25 cellular contexts compared by ENCODE assay signal in genomic region chr9:1535051-1535450, GRCh38.
A peak's percentile ranks its signal among the peaks of the same experiment; 100 is the strongest.
DNase-seq lines count a peak whose midpoint lies in the region; ATAC-seq and TF ChIP-seq lines count a peak whose summit lies in the region.
"Had no signal": no experiment of that assay in that cellular context is flagged by ENCODE, and none has a peak within 500 bp of the region (broad histone marks: within the 10 kb centered on the region; RNA-seq: fewer than 3 reads in every experiment).

No MANE protein-coding gene starts in this region.

- no peaks in the 10 kb centered on the region for H3K9me3 ChIP-seq in MM.1S (replicated peaks; ENCODE audit: insufficient read depth, low read length)
- H3K9me3 ChIP-seq: psoas muscle, thyroid gland had no signal

- H3K4me1 ChIP-seq in MM.1S (ENCODE audit: low read length): 0 out of 2 replicates have a peak, but pooled peaks cover 3% of the 10 kb centered on the region
- H3K4me1 ChIP-seq: psoas muscle, thyroid gland had no signal

- no peak overlapping the region for H2AFZ ChIP-seq in MM.1S (ENCODE audit: low read length)
- H2AFZ ChIP-seq: PC-9 had no signal

- peak; percentile 45 for ATAC-seq in GM18868 (IDR thresholded peaks at IDR 0.05; ENCODE audit: unreplicated experiment)
- ATAC-seq in GM21447 (IDR thresholded peaks at IDR 0.05; ENCODE audit: unreplicated experiment): peak; percentile 74
- ATAC-seq in HG02938 (IDR thresholded peaks at IDR 0.05; ENCODE audit: unreplicated experiment): peak; percentile 58
- no peak for ATAC-seq in GM18502 (IDR thresholded peaks at IDR 0.05; ENCODE audit: poor library complexity, unreplicated experiment)
- ATAC-seq: activated CD8-positive, alpha-beta memory T cell treated with anti-CD3 and anti-CD28 coated beads, Interleukin-2, amount 10 ng/mL, durations not matched to agents 7 days and 5 days; activated T-helper 17 cell treated with anti-CD3 and anti-CD28 coated beads, Interleukin-2, amount 50 U/mL, for 72 hours; K562; psoas muscle had no signal

- H3K27me3 ChIP-seq in MM.1S (replicated peaks; ENCODE audit: insufficient read depth, low read length): no peaks in the 10 kb centered on the region
- H3K27me3 ChIP-seq: thyroid gland had no signal

- H3K9me2 ChIP-seq in MM.1S (replicated peaks; ENCODE audit: insufficient read depth, low read length): no peaks in the 10 kb centered on the region

- no peak overlapping the region for H3K4me2 ChIP-seq in MM.1S (ENCODE audit: low read depth, low read length)
- H3K4me2 ChIP-seq: PC-9 had no signal

- H3F3A ChIP-seq in MM.1S (ENCODE audit: insufficient read depth, low read length): no peaks in the 10 kb centered on the region

- no peak overlapping the region for H3K9ac ChIP-seq in MM.1S (ENCODE audit: low read length)

- H3K79me2 ChIP-seq in MM.1S (ENCODE audit: low read length): no peaks in the 10 kb centered on the region

- no peak overlapping the region for H3K4me3 ChIP-seq in MM.1S (ENCODE audit: low read length)
- H3K4me3 ChIP-seq: K562, PC-9, psoas muscle, thyroid gland had no signal

- H3K27ac ChIP-seq in MM.1S (ENCODE audit: low read length): no peak overlapping the region
- H3K27ac ChIP-seq: PC-9, psoas muscle, thyroid gland had no signal

- H3K36me3 ChIP-seq in MM.1S (replicated peaks; ENCODE audit: insufficient read depth, low read length): no peaks in the 10 kb centered on the region
- H3K36me3 ChIP-seq: thyroid gland had no signal

- no peak for TF ChIP-seq CTCF in MM.1S (IDR thresholded peaks at IDR 0.05; ENCODE audit: low read length)

- DNase-seq in MM.1S: peak; percentile 23
- DNase-seq in NCI-H2227 treated with DMSO at 0.1 percent for 48 hours (lab: John Stamatoyannopoulos, UW): no peak
- no peak for DNase-seq in AML-193 (lab: John Stamatoyannopoulos, UW)
- no peak for DNase-seq in NAMALWA (ENCODE audit: low spot score)
- DNase-seq: activated CD4-positive, alpha-beta T cell treated with anti-CD3 and anti-CD28 coated beads, Interleukin-2, amount 10 ng/mL, durations not matched to agents 24 days and 14 days; activated CD8-positive, alpha-beta memory T cell treated with anti-CD3 and anti-CD28 coated beads, Interleukin-2, amount 10 ng/mL, durations not matched to agents 7 days and 5 days; activated naive CD8-positive, alpha-beta T cell treated with anti-CD3 and anti-CD28 coated beads for 36 hours; CD8-positive, alpha-beta memory T cell; effector CD4-positive, alpha-beta T cell; erythroblast; HFFc6; hippocampal formation; NCI-H187; NCI-H226; NCI-H774; PC-9; psoas muscle; stimulated activated naive CD4-positive, alpha-beta T cell treated with Interleukin-2 at 50 U/mL for 16 hours; thyroid gland had no signal

- H4K20me1 ChIP-seq in MM.1S (ENCODE audit: insufficient read depth, low read length): no peaks in the 10 kb centered on the region
